ENCODE assay signal across 25 cellular contexts in genomic region chrX:138921031-138921430, GRCh38.
"Had no signal": no experiment of that assay in that cellular context is flagged by ENCODE, and none has a peak within 500 bp of the region (broad histone marks: within the 10 kb centered on the region; RNA-seq: fewer than 3 reads in every experiment).

No MANE protein-coding gene starts in this region.

- FAIRE-seq: colon, frontal cortex, kidney had no signal

- H3K27me3 Mint-ChIP-seq: naive B cell had no signal

- H3K79me2 ChIP-seq: hepatocyte had no signal

- H2AFZ ChIP-seq: hepatocyte had no signal

- H3K4me1 ChIP-seq: esophagus muscularis mucosa, foreskin keratinocyte, gastroesophageal sphincter, heart left ventricle, lower lobe of right lung had no signal

- H3K4me2 ChIP-seq: hepatocyte had no signal

- H3K27ac Mint-ChIP-seq: immature natural killer cell, mesothelial cell of epicardium, naive B cell had no signal

- H3K27me3 ChIP-seq: esophagus muscularis mucosa, foreskin keratinocyte, gastroesophageal sphincter, hepatocyte had no signal

- H3K4me3 Mint-ChIP-seq: immature natural killer cell, mesothelial cell of epicardium, naive B cell had no signal

- H3K36me3 ChIP-seq: esophagus muscularis mucosa, gastroesophageal sphincter, heart left ventricle, lower lobe of right lung had no signal

- H3K9me3 ChIP-seq: esophagus muscularis mucosa, gastroesophageal sphincter, heart left ventricle, lower lobe of right lung, mucosa of descending colon had no signal

- H3K36me3 Mint-ChIP-seq: immature natural killer cell, mesothelial cell of epicardium, naive B cell had no signal

- H3K4me3 ChIP-seq: coronary artery, dorsolateral prefrontal cortex, esophagus muscularis mucosa, gastroesophageal sphincter, heart left ventricle, hepatocyte, lower lobe of right lung, mucosa of descending colon had no signal

- H3K27ac ChIP-seq: coronary artery, dorsolateral prefrontal cortex, esophagus muscularis mucosa, foreskin keratinocyte, gastroesophageal sphincter, heart left ventricle, hepatocyte, lower lobe of right lung had no signal

- ATAC-seq: foreskin keratinocyte, gastroesophageal sphincter, heart left ventricle, left colon, left lobe of liver, left ventricle myocardium superior, mucosa of descending colon had no signal

- DNase-seq: dermis blood vessel endothelial cell; dorsolateral prefrontal cortex; effector CD4-positive, alpha-beta T cell; effector memory CD4-positive, alpha-beta T cell; foreskin keratinocyte; heart left ventricle; hypothalamus; immature natural killer cell; islet precursor cell; kidney; kidney glomerular epithelial cell; left colon; left ventricle myocardium superior; lower lobe of right lung; mesenchymal stem cell; mucosa of descending colon; naive B cell had no signal

- H3K4me1 Mint-ChIP-seq: immature natural killer cell, naive B cell had no signal
